ENCODE assay signal across 23 cellular contexts in the genomic region with DNA sequence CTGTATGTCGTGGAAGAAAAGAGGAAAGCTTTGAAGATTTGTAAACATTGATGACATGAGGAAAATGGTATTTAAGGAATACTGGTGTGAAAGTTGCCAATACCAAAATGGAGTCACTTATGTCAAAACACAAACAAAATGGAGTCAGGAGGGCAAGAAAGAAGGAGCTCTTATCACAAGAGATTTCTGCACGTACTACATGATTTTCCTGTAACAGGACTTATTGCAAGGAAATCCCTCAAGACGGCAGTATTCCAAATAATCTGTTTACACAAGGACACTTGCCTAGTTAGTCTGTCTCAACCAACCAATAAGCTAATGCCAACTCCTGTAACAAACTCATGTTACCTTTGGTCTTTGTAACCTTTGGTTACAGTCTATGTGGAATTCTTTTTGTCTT. TPM values are rescaled to one million over a fixed set of nuclear protein-coding genes. Genes with fewer than 3 reads are reported as not detected.
"Had no signal": no experiment of that assay in that cellular context is flagged by ENCODE, and none has a peak within 500 bp of the region (broad histone marks: within the 10 kb centered on the region; RNA-seq: fewer than 3 reads in every experiment).

No MANE protein-coding gene starts in this region.

- H3K4me3 ChIP-seq: SJSA1, SK-N-MC had no signal

- FAIRE-seq: RCC 7860 had no signal

- H3K36me3 ChIP-seq: SJSA1 had no signal

- H3K9ac ChIP-seq: KMS-11 had no signal

- H3K27ac ChIP-seq: HL-60, KMS-11, SJSA1, SK-N-MC had no signal

- H3K27me3 ChIP-seq: SJSA1 had no signal

- H3K9me3 ChIP-seq: SJSA1 had no signal

- DNase-seq: IMR-90, Kasumi-1, MV-4-11, NCI-H1048, NCI-H1105, NCI-H1417, NCI-H1436 treated with DMSO at 0.1 percent for 48 hours, NCI-H1694, NCI-H187 treated with DMSO at 0.1 percent for 48 hours, NCI-H2029 treated with DMSO at 0.1 percent for 48 hours, NCI-H2171 treated with DMSO at 0.1 percent for 48 hours, NCI-H524, NCI-H69, NCI-H774, Right ventricle myocardium superior, RPMI8226, SIG-M5 had no signal

RNA-seq across cellular contexts. Expression of a gene that starts 29.8 kb away (rescaled TPM):
- total RNA-seq: MCF 10A had no signal
